Comparison of ENCODE assay signal across 27 cellular contexts in the genomic region with DNA sequence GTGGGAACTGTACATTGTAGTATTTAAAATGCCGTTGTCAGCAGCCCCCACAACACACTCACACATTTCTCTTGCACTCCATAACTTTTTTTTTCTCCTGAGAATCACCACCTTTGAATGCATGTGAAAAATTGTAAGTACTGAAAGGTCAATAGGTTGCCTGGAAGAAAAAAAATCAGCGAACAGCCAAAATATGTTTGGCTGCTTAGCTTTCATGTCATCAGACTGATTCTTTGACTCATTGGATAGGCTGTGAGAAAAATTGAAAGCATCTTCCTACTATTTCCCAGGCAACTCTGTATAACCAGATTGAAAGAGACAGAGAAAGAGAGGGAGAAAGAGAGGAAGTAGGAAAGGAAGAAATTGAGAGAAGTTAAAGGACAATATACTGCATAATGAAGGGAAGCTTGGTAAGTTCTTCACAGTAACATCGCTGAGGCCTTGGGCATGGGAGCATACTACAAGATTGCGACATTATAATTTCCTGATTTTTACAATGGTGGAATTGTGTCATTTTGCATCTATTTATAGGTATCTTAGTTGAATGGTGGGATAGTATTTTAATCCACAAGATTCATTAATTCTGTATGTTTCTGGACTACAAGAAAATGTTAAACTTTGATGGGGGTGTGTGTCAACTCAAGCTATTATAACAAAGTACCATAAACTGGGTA.
DNase-seq lines count a peak whose midpoint lies in the region; ATAC-seq, FAIRE-seq and TF ChIP-seq lines count a peak whose summit lies in the region.
"Had no signal": no experiment of that assay in that cellular context is flagged by ENCODE, and none has a peak within 500 bp of the region (broad histone marks: within the 10 kb centered on the region; RNA-seq: fewer than 3 reads in every experiment).

No MANE protein-coding gene starts in this region.

- H3K4me1 ChIP-seq in adipocyte (ENCODE audit: control insufficient read depth, insufficient read depth, low read length) (peaks cover 4% of the 10 kb centered on the region), lower lobe of right lung (no peaks in the 10 kb centered on the region)
- H3K4me1 ChIP-seq: adrenal gland, gastrocnemius medialis, right lobe of liver, suprapubic skin, vagina had no signal

- H3K27me3 ChIP-seq in adipocyte (replicated peaks; ENCODE audit: control insufficient read depth, insufficient read depth, low read length) (no peaks in the 10 kb centered on the region), lower lobe of right lung (ENCODE audit: low read depth) (no peaks in the 10 kb centered on the region)
- H3K27me3 ChIP-seq: adrenal gland, gastrocnemius medialis, right lobe of liver, suprapubic skin, vagina had no signal

- ATAC-seq in lower lobe of right lung, result no peak
- ATAC-seq: gastrocnemius medialis, right lobe of liver had no signal

- FAIRE-seq in urothelium cell line (lab: Jason Lieb, UNC), result no peak
- FAIRE-seq: D721Med, endothelial cell of umbilical vein had no signal

- H3K4me3 ChIP-seq in adipocyte (ENCODE audit: low read length), result no peak overlapping the region
- H3K4me3 ChIP-seq in fibroblast of pulmonary artery (replicated peaks; ENCODE audit: low read depth, low read length), result no peak overlapping the region
- H3K4me3 ChIP-seq in lower lobe of right lung, result no peak overlapping the region
- H3K4me3 ChIP-seq: adrenal gland, gastrocnemius medialis, right lobe of liver, suprapubic skin, vagina had no signal

- H3K9me3 ChIP-seq in adipocyte (ENCODE audit: control insufficient read depth, low read length), result no peaks in the 10 kb centered on the region
- H3K9me3 ChIP-seq in lower lobe of right lung, result no peaks in the 10 kb centered on the region
- H3K9me3 ChIP-seq: adrenal gland, gastrocnemius medialis, right lobe of liver, suprapubic skin, vagina had no signal

- intact Hi-C loops in lower lobe of right lung (cut with DNase I), result no loop called here

- H3K27ac ChIP-seq in lower lobe of right lung, result no peak overlapping the region
- H3K27ac ChIP-seq: adrenal gland, gastrocnemius medialis, right lobe of liver, RWPE1, suprapubic skin, vagina had no signal

- H3K36me3 ChIP-seq in adipocyte (ENCODE audit: control insufficient read depth, insufficient read depth, low read length, severe bottlenecking) (no peaks in the 10 kb centered on the region), lower lobe of right lung (no peaks in the 10 kb centered on the region)
- H3K36me3 ChIP-seq: adrenal gland, gastrocnemius medialis, right lobe of liver, suprapubic skin, vagina had no signal

- no peak for TF ChIP-seq CTCF in fibroblast of pulmonary artery (IDR thresholded peaks at IDR 0.05; ENCODE audit: low read length, missing control alignments)
- TF ChIP-seq CTCF in lower lobe of right lung (IDR thresholded peaks at IDR 0.05), result no peak

- no peak overlapping the region for H3K9ac ChIP-seq in adipocyte (ENCODE audit: low read length)

- DNase-seq in HT1080 (ENCODE audit: low read depth) (peak; percentile 23), adipocyte (ENCODE audit: low read depth) (peak; percentile 15), fibroblast of pulmonary artery (ENCODE audit: low read depth) (peak; percentile 60), non-pigmented ciliary epithelial cell (ENCODE audit: low read depth) (peak; percentile 32), lower lobe of right lung (no peak), dedifferentiated amniotic fluid mesenchymal stem cell (ENCODE audit: extremely low spot score) (no peak), urothelium cell line (ENCODE audit: low spot score) (no peak)
- DNase-seq in activated CD4-positive, alpha-beta T cell treated with anti-CD3 and anti-CD28 coated beads for 4 hours, result no peak
- DNase-seq: activated B cell treated with CpG ODN at 0.5 μM for 24 hours; activated CD4-positive, alpha-beta memory T cell treated with anti-CD3 and anti-CD28 coated beads for 36 hours; activated gamma-delta T cell; adrenal gland; dermis blood vessel endothelial cell; EL; gastrocnemius medialis; hypothalamus; islet precursor cell; NCI-H1436 treated with DMSO at 0.1 percent for 48 hours; NCI-H2171; NCI-H524 treated with DMSO at 0.1 percent for 48 hours; right lobe of liver; T-helper 9 cell had no signal

Comparison
In these comparisons a context has a peak if more than half of its experiments do, and no peak if none do; other contexts are left out.
1. DNase-seq: peak in HT1080 (single experiment), adipocyte (single experiment), fibroblast of pulmonary artery (single experiment) and non-pigmented ciliary epithelial cell (single experiment); none in lower lobe of right lung (single experiment), activated CD4-positive, alpha-beta T cell treated with anti-CD3 and anti-CD28 coated beads for 4 hours (0 of 2), dedifferentiated amniotic fluid mesenchymal stem cell (single experiment) and urothelium cell line (single experiment).